Comparison of ENCODE assay signal across 15 cellular contexts in the genomic region with DNA sequence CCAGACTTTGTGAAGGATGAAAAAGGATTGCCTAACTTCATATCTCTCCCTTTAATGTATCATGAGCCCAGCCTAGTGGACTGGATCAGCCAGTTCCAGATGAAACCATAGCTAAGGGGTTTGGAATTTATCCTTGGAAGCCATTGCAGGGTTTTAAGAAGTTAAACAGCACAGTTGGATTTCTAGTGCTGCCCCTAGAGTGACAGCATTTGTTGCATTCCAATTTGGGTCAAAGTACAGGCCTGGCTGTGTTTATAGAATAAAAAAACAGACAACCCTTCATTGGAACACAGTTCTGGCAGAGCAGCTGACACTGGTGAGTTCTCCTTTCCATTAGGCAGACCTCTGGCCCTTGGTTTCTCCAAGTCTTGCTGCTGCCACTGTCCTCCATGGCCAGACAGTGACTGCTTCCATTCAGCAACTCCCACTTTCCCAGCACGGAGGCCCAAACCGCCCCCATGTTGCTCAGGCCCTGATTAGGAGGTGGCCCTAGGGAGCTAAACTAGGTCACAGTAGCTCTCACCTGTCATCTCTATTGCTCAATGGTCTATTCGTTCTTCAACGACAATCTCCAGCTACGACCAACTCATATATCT. TPM values are rescaled to one million over a fixed set of nuclear protein-coding genes. Genes with fewer than 3 reads are reported as not detected.
A peak's percentile ranks its signal among the peaks of the same experiment; 100 is the strongest.
DNase-seq lines count a peak whose midpoint lies in the region; ATAC-seq and TF ChIP-seq lines count a peak whose summit lies in the region.
"Had no signal": no experiment of that assay in that cellular context is flagged by ENCODE, and none has a peak within 500 bp of the region (broad histone marks: within the 10 kb centered on the region; RNA-seq: fewer than 3 reads in every experiment).

No MANE protein-coding gene starts in this region.

- POLR2A ChIA-PET in MCF 10A (lab: Yijun Ruan, JAX): no interaction called here

- no peak overlapping the region for H3K27ac ChIP-seq in mammary epithelial cell (ENCODE audit: insufficient read depth, low read depth, low read length)
- no peak overlapping the region for H3K27ac ChIP-seq in aorta (ENCODE audit: low read depth in 1 of 2, low read length in 2 of 2)
- H3K27ac ChIP-seq: 22Rv1 had no signal

- peaks cover 51% of the 10 kb centered on the region for H3K79me2 ChIP-seq in mammary epithelial cell (ENCODE audit: insufficient read depth, low read length)

- in situ Hi-C loops in mammary epithelial cell (cut with MboI; ENCODE audit: low sequenced_read_pairs in 2 of 2): no loop called here

- intact Hi-C loops in mammary epithelial cell (cut with micrococcal nuclease) (no loop called here), MCF 10A (cut with micrococcal nuclease) (no loop called here), aorta (cut with DNase I) (no loop called here)

- no peak overlapping the region for H3K4me3 ChIP-seq in mammary epithelial cell (replicated peaks in 1 of 3; ENCODE audit: insufficient read depth in 1 of 3, low read depth in 2 of 3, low read length in 3 of 3)
- no peak overlapping the region for H3K4me3 ChIP-seq in fibroblast of pulmonary artery (replicated peaks; ENCODE audit: low read depth, low read length)
- H3K4me3 ChIP-seq in aorta (ENCODE audit: low read length in 2 of 2): no peak overlapping the region

- H3K9me3 Mint-ChIP-seq in MCF 10A (ENCODE audit: unreplicated experiment): no peaks in the 10 kb centered on the region

- no peak overlapping the region for H3K9ac ChIP-seq in mammary epithelial cell (ENCODE audit: insufficient read depth, low read length)

- no peaks in the 10 kb centered on the region for H3K27me3 ChIP-seq in mammary epithelial cell (ENCODE audit: insufficient read depth, low read length)
- H3K27me3 ChIP-seq in aorta (ENCODE audit: control insufficient read depth in 1 of 2, insufficient read depth in 2 of 2, low read length in 1 of 2): no peaks in the 10 kb centered on the region

- DNase-seq in mammary epithelial cell: peak; percentile 32
- no peak for DNase-seq in MCF 10A (ENCODE audit: unreplicated experiment)
- peak; percentile 36 for DNase-seq in fibroblast of pulmonary artery (ENCODE audit: low read depth)
- peak; percentile 9 for DNase-seq in midbrain (lab: John Stamatoyannopoulos, UW)
- DNase-seq in aorta: no peak
- no peak for DNase-seq in foreskin melanocyte
- DNase-seq: activated CD4-positive, alpha-beta T cell treated with anti-CD3 and anti-CD28 coated beads, Interleukin-2, amount 10 ng/mL, durations not matched to agents 24 days and 14 days; mesendoderm; NCI-H1048; T-helper 17 cell had no signal

- CTCF ChIA-PET in mammary epithelial cell (lab: Charles Lee; ENCODE audit: low non-redundant PET) (no interaction called here), MCF 10A (lab: Yijun Ruan, JAX) (interaction anchor here (0.7 to 1.2 kb wide), 5 partner anchors 24 to 1355 kb away, joined by 3 to 5 read pairs (median 4); no protein-coding TSS in a partner anchor)

- H3K4me1 ChIP-seq in mammary epithelial cell (ENCODE audit: insufficient read depth, low read length): peaks cover 20% of the 10 kb centered on the region
- H3K4me1 ChIP-seq in aorta (ENCODE audit: control insufficient read depth in 1 of 2, insufficient read depth in 2 of 2, low read length in 2 of 2): no peaks in the 10 kb centered on the region

- H3K9me3 ChIP-seq in mammary epithelial cell (replicated peaks; ENCODE audit: insufficient read depth, low read length) (no peaks in the 10 kb centered on the region), aorta (ENCODE audit: control insufficient read depth, low read length) (no peaks in the 10 kb centered on the region)

- no peak overlapping the region for H3K4me2 ChIP-seq in mammary epithelial cell (ENCODE audit: insufficient read depth, low read depth, low read length)

- 89% methylated on average over 5 of the region's 5 CpGs for WGBS in mammary epithelial cell (ENCODE audit: low coverage, missing lambda C conversion rate)
- 81% methylated on average over 5 of the region's 5 CpGs for WGBS in aorta, 2 donors

- H3K36me3 ChIP-seq in mammary epithelial cell (ENCODE audit: insufficient read depth, low read length) (no peaks in the 10 kb centered on the region), aorta (ENCODE audit: control insufficient read depth in 1 of 2, insufficient read depth in 2 of 2, low read length in 1 of 2) (no peaks in the 10 kb centered on the region)

- ATAC-seq in aorta (ENCODE audit: low FRiP score): peak; percentile 79
- ATAC-seq in HG03432 (IDR thresholded peaks at IDR 0.05; ENCODE audit: unreplicated experiment): no peak
- no peak for ATAC-seq in HG03045 (IDR thresholded peaks at IDR 0.05; ENCODE audit: unreplicated experiment)
- ATAC-seq: Panc1, T-helper 17 cell had no signal

- H4K20me1 ChIP-seq in mammary epithelial cell (ENCODE audit: insufficient read depth, low read length): no peaks in the 10 kb centered on the region

- H3K27me3 Mint-ChIP-seq in MCF 10A (ENCODE audit: insufficient read depth, unreplicated experiment): no peaks in the 10 kb centered on the region
- H3K27me3 Mint-ChIP-seq: activated CD4-positive, alpha-beta T cell treated with anti-CD3 and anti-CD28 coated beads, Interleukin-2, amount 10 ng/mL, durations not matched to agents 24 days and 14 days; central memory CD8-positive, alpha-beta T cell; T-helper 17 cell had no signal

- peaks cover 33% of the 10 kb centered on the region for H3K4me1 Mint-ChIP-seq in MCF 10A (ENCODE audit: insufficient read depth, unreplicated experiment)
- H3K4me1 Mint-ChIP-seq: activated CD4-positive, alpha-beta T cell treated with anti-CD3 and anti-CD28 coated beads, Interleukin-2, amount 10 ng/mL, durations not matched to agents 24 days and 14 days; central memory CD8-positive, alpha-beta T cell; T-helper 17 cell had no signal

- no peak overlapping the region for H3K4me3 Mint-ChIP-seq in MCF 10A (ENCODE audit: unreplicated experiment)
- H3K4me3 Mint-ChIP-seq: activated CD4-positive, alpha-beta T cell treated with anti-CD3 and anti-CD28 coated beads, Interleukin-2, amount 10 ng/mL, durations not matched to agents 24 days and 14 days; central memory CD8-positive, alpha-beta T cell; T-helper 17 cell had no signal

- H3K27ac Mint-ChIP-seq in MCF 10A (ENCODE audit: low read depth, unreplicated experiment): no peak overlapping the region
- H3K27ac Mint-ChIP-seq: activated CD4-positive, alpha-beta T cell treated with anti-CD3 and anti-CD28 coated beads, Interleukin-2, amount 10 ng/mL, durations not matched to agents 24 days and 14 days; T-helper 17 cell had no signal

- TF ChIP-seq CTCF in mammary epithelial cell (conservative IDR thresholded peaks at IDR 0.05 in 1 of 2, IDR thresholded peaks at IDR 0.05 in 1 of 2; ENCODE audit: extremely low read depth in 1 of 2, insufficient read depth in 1 of 2, low read depth in 1 of 2, low read length in 2 of 2) (peak in 1 of 2 donors; percentile 33), MCF 10A (IDR thresholded peaks at IDR 0.05; ENCODE audit: unreplicated experiment) (no peak), fibroblast of pulmonary artery (IDR thresholded peaks at IDR 0.05; ENCODE audit: low read length, missing control alignments) (no peak)

- dilution Hi-C loops in mammary epithelial cell (cut with HindIII; ENCODE audit: low sequenced_read_pairs): no loop called here

- no TSS peak for BruUV-seq in mammary epithelial cell (replicated peaks; lab: Mats Ljungman, UMichigan)
- no TSS peak for BruUV-seq in MCF 10A (replicated peaks; lab: Mats Ljungman, UMichigan)

- no peaks in the 10 kb centered on the region for H3K36me3 Mint-ChIP-seq in MCF 10A (ENCODE audit: insufficient read depth, unreplicated experiment)

- no peak overlapping the region for H2AFZ ChIP-seq in mammary epithelial cell (ENCODE audit: low read depth, low read length)

RNA-seq across cellular contexts. Expression of gene GPR39, which starts 8.0 kb away (rescaled TPM):
- total RNA-seq in mammary epithelial cell (10 to 100 TPM in 1 of 2 donors, 1 to 10 TPM in 1; 5.7 to 10.3 TPM), MCF 10A (2022) (7.2 and 7.7 TPM in 2 replicates), aorta (under 1 TPM; 0.23 to 0.42 TPM)
- polyA plus RNA-seq in mammary epithelial cell (15.6 TPM), aorta (not detected)
- 23.3 TPM for polyA minus RNA-seq in mammary epithelial cell
- total RNA-seq: activated CD4-positive, alpha-beta T cell treated with anti-CD3 and anti-CD28 coated beads, Interleukin-2, amount 10 ng/mL, durations not matched to agents 24 days and 14 days had no signal

Comparison
In these comparisons a context has a peak if more than half of its experiments do, and no peak if none do; other contexts are left out.
1. DNase-seq: peak in mammary epithelial cell (single experiment), fibroblast of pulmonary artery (single experiment) and midbrain (single experiment); none in MCF 10A (single experiment), aorta (0 of 2) and foreskin melanocyte (single experiment).